8 cellular contexts compared by ENCODE assay signal in genomic region chr9:98191615-98192502, GRCh38. TPM values are rescaled to one million over a fixed set of nuclear protein-coding genes. Genes with fewer than 3 reads are reported as not detected.
DNase-seq lines count a peak whose midpoint lies in the region; ATAC-seq, FAIRE-seq and TF ChIP-seq lines count a peak whose summit lies in the region.

No MANE protein-coding gene starts in this region.

- FAIRE-seq in urothelium cell line (lab: Jason Lieb, UNC) = peak; percentile 32

- peak overlapping the region; percentile 71 for H3K4me3 Mint-ChIP-seq in activated CD4-positive, alpha-beta memory T cell treated with anti-CD3 and anti-CD28 coated beads, Interleukin-2, amount 10 ng/mL, durations not matched to agents 7 days and 5 days
- H3K4me3 Mint-ChIP-seq in nephron = peak overlapping the region; percentile 74 to 78 (median 77)

- peak overlapping the region; percentile 81 for H3K4me3 ChIP-seq in HUES48 (ENCODE audit: low read depth, low read length)

- POLR2A ChIA-PET in activated CD4-positive, alpha-beta memory T cell treated with anti-CD3 and anti-CD28 coated beads, Interleukin-2, amount 10 ng/mL, durations not matched to agents 7 days and 5 days (lab: Charles Lee) = interaction anchor here (0.9 to 4.1 kb wide), 8 partner anchors 15 to 209 kb away, joined by 3 to 41 read pairs (median 4); partner anchors contain the start of genes ANP32B, NANS, TBC1D2 and TRIM14

- H3K36me3 ChIP-seq in HUES48 (ENCODE audit: control insufficient read depth, insufficient read depth, low read length) = no peaks in the 10 kb centered on the region

- no peaks in the 10 kb centered on the region for H3K9me3 Mint-ChIP-seq in activated CD4-positive, alpha-beta memory T cell treated with anti-CD3 and anti-CD28 coated beads, Interleukin-2, amount 10 ng/mL, durations not matched to agents 7 days and 5 days
- no peaks in the 10 kb centered on the region for H3K9me3 Mint-ChIP-seq in nephron

- H3K27me3 Mint-ChIP-seq in activated CD4-positive, alpha-beta memory T cell treated with anti-CD3 and anti-CD28 coated beads, Interleukin-2, amount 10 ng/mL, durations not matched to agents 7 days and 5 days = no peaks in the 10 kb centered on the region
- H3K27me3 Mint-ChIP-seq in nephron (ENCODE audit: low read depth) = peaks cover 27% of the 10 kb centered on the region

- peaks cover 13% of the 10 kb centered on the region for H3K4me1 ChIP-seq in HUES48 (ENCODE audit: control insufficient read depth, insufficient read depth, low read length)

- peaks cover 11% of the 10 kb centered on the region for H3K4me1 Mint-ChIP-seq in activated CD4-positive, alpha-beta memory T cell treated with anti-CD3 and anti-CD28 coated beads, Interleukin-2, amount 10 ng/mL, durations not matched to agents 7 days and 5 days
- H3K4me1 Mint-ChIP-seq in nephron = peaks cover 5% of the 10 kb centered on the region

- no peaks in the 10 kb centered on the region for H3K9me3 ChIP-seq in HUES48 (ENCODE audit: control insufficient read depth, insufficient read depth, low read length)

- no peaks in the 10 kb centered on the region for H3K36me3 Mint-ChIP-seq in activated CD4-positive, alpha-beta memory T cell treated with anti-CD3 and anti-CD28 coated beads, Interleukin-2, amount 10 ng/mL, durations not matched to agents 7 days and 5 days (ENCODE audit: low read depth)
- no peaks in the 10 kb centered on the region for H3K36me3 Mint-ChIP-seq in nephron (ENCODE audit: low read depth)

- CTCF ChIA-PET in activated CD4-positive, alpha-beta memory T cell treated with anti-CD3 and anti-CD28 coated beads, Interleukin-2, amount 10 ng/mL, durations not matched to agents 7 days and 5 days (lab: Charles Lee) = interaction anchor here (1.0 to 2.4 kb wide), 6 partner anchors 11 to 68 kb away, joined by 3 to 12 read pairs (median 4); partner anchors contain the start of gene TBC1D2

- peak; percentile 33 for ATAC-seq in GM18511 (IDR thresholded peaks at IDR 0.05; ENCODE audit: unreplicated experiment)
- ATAC-seq in omental fat pad (ENCODE audit: low FRiP score) = no peak

- peak overlapping the region; percentile 70 for H3K9ac ChIP-seq in HUES48 (ENCODE audit: low read depth, low read length)

- peak; percentile 32 for DNase-seq in activated CD4-positive, alpha-beta memory T cell treated with anti-CD3 and anti-CD28 coated beads, Interleukin-2, amount 10 ng/mL, durations not matched to agents 7 days and 5 days
- DNase-seq in epithelial cell of prostate (ENCODE audit: low read depth, low spot score) (no peak), urothelium cell line (ENCODE audit: low spot score) (peak; percentile 69), omental fat pad (ENCODE audit: low spot score) (no peak), NCI-H2029 treated with DMSO at 0.1 percent for 48 hours (lab: John Stamatoyannopoulos, UW) (no peak)

- H3K27ac ChIP-seq in HUES48 (ENCODE audit: low read depth, low read length) = no peak overlapping the region
- peak overlapping the region; percentile 87 for H3K27ac ChIP-seq in epithelial cell of prostate

- no peak for TF ChIP-seq CTCF in nephron (IDR thresholded peaks at IDR 0.05; ENCODE audit: unreplicated experiment in 3 of 3)
- TF ChIP-seq CTCF in omental fat pad (IDR thresholded peaks at IDR 0.05) = no peak

- no peaks in the 10 kb centered on the region for H3K27me3 ChIP-seq in HUES48 (ENCODE audit: control insufficient read depth, insufficient read depth, low read length)

- no peak overlapping the region for H3K27ac Mint-ChIP-seq in activated CD4-positive, alpha-beta memory T cell treated with anti-CD3 and anti-CD28 coated beads, Interleukin-2, amount 10 ng/mL, durations not matched to agents 7 days and 5 days
- no peak overlapping the region for H3K27ac Mint-ChIP-seq in nephron

RNA-seq across cellular contexts. Expression of gene CORO2A, which starts 0.6 kb away (rescaled TPM):
- 1 to 10 TPM; 7.8 to 8.2 TPM for total RNA-seq in activated CD4-positive, alpha-beta memory T cell treated with anti-CD3 and anti-CD28 coated beads, Interleukin-2, amount 10 ng/mL, durations not matched to agents 7 days and 5 days
- 1 to 10 TPM in 3 of 4 donors, under 1 TPM in 1; 0.56 to 4.4 (median 2.9) TPM for total RNA-seq in omental fat pad

Comparison
In these comparisons a context has a peak if more than half of its experiments do, and no peak if none do; other contexts are left out.
1. DNase-seq: peak in activated CD4-positive, alpha-beta memory T cell treated with anti-CD3 and anti-CD28 coated beads, Interleukin-2, amount 10 ng/mL, durations not matched to agents 7 days and 5 days (single experiment) and urothelium cell line (single experiment); none in epithelial cell of prostate (single experiment), omental fat pad (single experiment) and NCI-H2029 treated with DMSO at 0.1 percent for 48 hours (single experiment).